ENCODE assay signal across 11 cellular contexts in genomic region chr22:24065014-24065413, GRCh38. TPM values are rescaled to one million over a fixed set of nuclear protein-coding genes. Genes with fewer than 3 reads are reported as not detected.
"Had no signal": no experiment of that assay in that cellular context is flagged by ENCODE, and none has a peak within 500 bp of the region (broad histone marks: within the 10 kb centered on the region; RNA-seq: fewer than 3 reads in every experiment).

No MANE protein-coding gene starts in this region.

RNA-seq across cellular contexts. Expression of gene GSTT4, which starts 59.8 kb away (rescaled TPM):
- total RNA-seq: OCI-LY7, PC-3, PC-9, Peyer's patch, Right ventricle myocardium inferior, Right ventricle myocardium superior, RPMI7951, SJCRH30, SJSA1, SK-MEL-5 had no signal
- polyA plus RNA-seq: SK-N-SH had no signal
